Comparison of ENCODE assay signal across 1 cellular context in the genomic region with DNA sequence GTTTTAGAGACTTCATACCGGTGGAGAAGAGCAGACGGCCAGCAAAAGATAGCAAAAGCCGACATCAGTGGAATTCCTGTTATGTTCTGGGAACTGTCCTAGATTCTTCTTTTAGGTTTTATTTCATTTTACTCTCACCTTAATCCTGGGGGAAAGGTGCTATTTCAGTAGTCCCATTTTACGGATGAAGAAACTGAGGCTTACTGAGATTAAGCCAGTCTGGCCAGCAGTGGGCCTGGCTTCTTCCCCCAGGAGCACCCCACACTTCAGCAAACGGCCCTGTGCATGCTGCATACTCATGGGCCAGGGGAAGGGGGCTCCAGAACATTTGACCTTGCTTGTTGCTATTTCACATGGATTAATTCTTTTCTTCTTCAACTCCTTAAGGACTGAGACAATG.
TF ChIP-seq lines count a peak whose summit lies in the region.

No MANE protein-coding gene starts in this region.

TF ChIP-seq in K562, 482 proteins besides CTCF, POLR2A, EP300 and RAD21 (continued from another document):
- TF ChIP-seq, protein P1, sequence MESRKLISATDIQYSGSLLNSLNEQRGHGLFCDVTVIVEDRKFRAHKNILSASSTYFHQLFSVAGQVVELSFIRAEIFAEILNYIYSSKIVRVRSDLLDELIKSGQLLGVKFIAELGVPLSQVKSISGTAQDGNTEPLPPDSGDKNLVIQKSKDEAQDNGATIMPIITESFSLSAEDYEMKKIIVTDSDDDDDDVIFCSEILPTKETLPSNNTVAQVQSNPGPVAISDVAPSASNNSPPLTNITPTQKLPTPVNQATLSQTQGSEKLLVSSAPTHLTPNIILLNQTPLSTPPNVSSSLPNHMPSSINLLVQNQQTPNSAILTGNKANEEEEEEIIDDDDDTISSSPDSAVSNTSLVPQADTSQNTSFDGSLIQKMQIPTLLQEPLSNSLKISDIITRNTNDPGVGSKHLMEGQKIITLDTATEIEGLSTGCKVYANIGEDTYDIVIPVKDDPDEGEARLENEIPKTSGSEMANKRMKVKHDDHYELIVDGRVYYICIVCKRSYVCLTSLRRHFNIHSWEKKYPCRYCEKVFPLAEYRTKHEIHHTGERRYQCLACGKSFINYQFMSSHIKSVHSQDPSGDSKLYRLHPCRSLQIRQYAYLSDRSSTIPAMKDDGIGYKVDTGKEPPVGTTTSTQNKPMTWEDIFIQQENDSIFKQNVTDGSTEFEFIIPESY (CRISPR knock-in tag; IDR thresholded peaks at IDR 0.05): no peak
- TF ChIP-seq KDM4B (IDR thresholded peaks at IDR 0.05; ENCODE audit: borderline replicate concordance in 2 of 2, low read depth in 1 of 2): no peak
- 0 out of 2 replicates have a peak, but pooled peaks have one; percentile 34 for TF ChIP-seq BCOR (IDR thresholded peaks at IDR 0.05)
- TF ChIP-seq SMARCC2 (IDR thresholded peaks at IDR 0.05; ENCODE audit: low read depth): no peak
- TF ChIP-seq TRIM28 (IDR thresholded peaks at IDR 0.05): no peak
- peak in 1 of 2 experiments; percentile 18; a peak in 1 of 4 replicates for TF ChIP-seq RCOR1 (IDR thresholded peaks at IDR 0.05; ENCODE audit: borderline replicate concordance in 1 of 2, low read depth in 2 of 2, low read length in 2 of 2)
- no peak for TF ChIP-seq HNRNPH1 (optimal IDR thresholded peaks at IDR 0.05; ENCODE audit: low read depth, low read length)
- TF ChIP-seq DDX20 (tag; IDR thresholded peaks at IDR 0.05; ENCODE audit: low read depth): no peak
- TF ChIP-seq, protein P2, sequence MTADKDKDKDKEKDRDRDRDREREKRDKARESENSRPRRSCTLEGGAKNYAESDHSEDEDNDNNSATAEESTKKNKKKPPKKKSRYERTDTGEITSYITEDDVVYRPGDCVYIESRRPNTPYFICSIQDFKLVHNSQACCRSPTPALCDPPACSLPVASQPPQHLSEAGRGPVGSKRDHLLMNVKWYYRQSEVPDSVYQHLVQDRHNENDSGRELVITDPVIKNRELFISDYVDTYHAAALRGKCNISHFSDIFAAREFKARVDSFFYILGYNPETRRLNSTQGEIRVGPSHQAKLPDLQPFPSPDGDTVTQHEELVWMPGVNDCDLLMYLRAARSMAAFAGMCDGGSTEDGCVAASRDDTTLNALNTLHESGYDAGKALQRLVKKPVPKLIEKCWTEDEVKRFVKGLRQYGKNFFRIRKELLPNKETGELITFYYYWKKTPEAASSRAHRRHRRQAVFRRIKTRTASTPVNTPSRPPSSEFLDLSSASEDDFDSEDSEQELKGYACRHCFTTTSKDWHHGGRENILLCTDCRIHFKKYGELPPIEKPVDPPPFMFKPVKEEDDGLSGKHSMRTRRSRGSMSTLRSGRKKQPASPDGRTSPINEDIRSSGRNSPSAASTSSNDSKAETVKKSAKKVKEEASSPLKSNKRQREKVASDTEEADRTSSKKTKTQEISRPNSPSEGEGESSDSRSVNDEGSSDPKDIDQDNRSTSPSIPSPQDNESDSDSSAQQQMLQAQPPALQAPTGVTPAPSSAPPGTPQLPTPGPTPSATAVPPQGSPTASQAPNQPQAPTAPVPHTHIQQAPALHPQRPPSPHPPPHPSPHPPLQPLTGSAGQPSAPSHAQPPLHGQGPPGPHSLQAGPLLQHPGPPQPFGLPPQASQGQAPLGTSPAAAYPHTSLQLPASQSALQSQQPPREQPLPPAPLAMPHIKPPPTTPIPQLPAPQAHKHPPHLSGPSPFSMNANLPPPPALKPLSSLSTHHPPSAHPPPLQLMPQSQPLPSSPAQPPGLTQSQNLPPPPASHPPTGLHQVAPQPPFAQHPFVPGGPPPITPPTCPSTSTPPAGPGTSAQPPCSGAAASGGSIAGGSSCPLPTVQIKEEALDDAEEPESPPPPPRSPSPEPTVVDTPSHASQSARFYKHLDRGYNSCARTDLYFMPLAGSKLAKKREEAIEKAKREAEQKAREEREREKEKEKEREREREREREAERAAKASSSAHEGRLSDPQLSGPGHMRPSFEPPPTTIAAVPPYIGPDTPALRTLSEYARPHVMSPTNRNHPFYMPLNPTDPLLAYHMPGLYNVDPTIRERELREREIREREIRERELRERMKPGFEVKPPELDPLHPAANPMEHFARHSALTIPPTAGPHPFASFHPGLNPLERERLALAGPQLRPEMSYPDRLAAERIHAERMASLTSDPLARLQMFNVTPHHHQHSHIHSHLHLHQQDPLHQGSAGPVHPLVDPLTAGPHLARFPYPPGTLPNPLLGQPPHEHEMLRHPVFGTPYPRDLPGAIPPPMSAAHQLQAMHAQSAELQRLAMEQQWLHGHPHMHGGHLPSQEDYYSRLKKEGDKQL (CRISPR knock-in tag; IDR thresholded peaks at IDR 0.05; ENCODE audit: borderline replicate concordance): no peak
- peak; percentile 61 for TF ChIP-seq RBM25 (IDR thresholded peaks at IDR 0.05; ENCODE audit: low read depth, low read length, severe bottlenecking)
- no peak for TF ChIP-seq KDM2B (CRISPR knock-in tag; IDR thresholded peaks at IDR 0.05)
- TF ChIP-seq, protein P3, sequence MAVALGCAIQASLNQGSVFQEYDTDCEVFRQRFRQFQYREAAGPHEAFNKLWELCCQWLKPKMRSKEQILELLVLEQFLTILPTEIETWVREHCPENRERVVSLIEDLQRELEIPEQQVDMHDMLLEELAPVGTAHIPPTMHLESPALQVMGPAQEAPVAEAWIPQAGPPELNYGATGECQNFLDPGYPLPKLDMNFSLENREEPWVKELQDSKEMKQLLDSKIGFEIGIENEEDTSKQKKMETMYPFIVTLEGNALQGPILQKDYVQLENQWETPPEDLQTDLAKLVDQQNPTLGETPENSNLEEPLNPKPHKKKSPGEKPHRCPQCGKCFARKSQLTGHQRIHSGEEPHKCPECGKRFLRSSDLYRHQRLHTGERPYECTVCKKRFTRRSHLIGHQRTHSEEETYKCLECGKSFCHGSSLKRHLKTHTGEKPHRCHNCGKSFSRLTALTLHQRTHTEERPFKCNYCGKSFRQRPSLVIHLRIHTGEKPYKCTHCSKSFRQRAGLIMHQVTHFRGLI (CRISPR knock-in tag; IDR thresholded peaks at IDR 0.05): no peak
- TF ChIP-seq, protein P4, sequence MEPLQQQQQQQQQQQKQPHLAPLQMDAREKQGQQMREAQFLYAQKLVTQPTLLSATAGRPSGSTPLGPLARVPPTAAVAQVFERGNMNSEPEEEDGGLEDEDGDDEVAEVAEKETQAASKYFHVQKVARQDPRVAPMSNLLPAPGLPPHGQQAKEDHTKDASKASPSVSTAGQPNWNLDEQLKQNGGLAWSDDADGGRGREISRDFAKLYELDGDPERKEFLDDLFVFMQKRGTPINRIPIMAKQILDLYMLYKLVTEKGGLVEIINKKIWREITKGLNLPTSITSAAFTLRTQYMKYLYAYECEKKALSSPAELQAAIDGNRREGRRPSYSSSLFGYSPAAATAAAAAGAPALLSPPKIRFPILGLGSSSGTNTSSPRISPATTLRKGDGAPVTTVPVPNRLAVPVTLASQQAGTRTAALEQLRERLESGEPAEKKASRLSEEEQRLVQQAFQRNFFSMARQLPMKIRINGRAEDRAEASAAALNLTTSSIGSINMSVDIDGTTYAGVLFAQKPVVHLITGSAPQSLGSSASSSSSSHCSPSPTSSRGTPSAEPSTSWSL (CRISPR knock-in tag; IDR thresholded peaks at IDR 0.05; ENCODE audit: borderline replicate concordance): no peak
- TF ChIP-seq GTF2F1 (IDR thresholded peaks at IDR 0.05; ENCODE audit: low read depth, low read length): no peak
- no peak for TF ChIP-seq NFATC3 (IDR thresholded peaks at IDR 0.05)
- TF ChIP-seq EZH2 (IDR thresholded peaks at IDR 0.05; ENCODE audit: borderline replicate concordance, low read depth, low read length): no peak
- TF ChIP-seq, protein P5, sequence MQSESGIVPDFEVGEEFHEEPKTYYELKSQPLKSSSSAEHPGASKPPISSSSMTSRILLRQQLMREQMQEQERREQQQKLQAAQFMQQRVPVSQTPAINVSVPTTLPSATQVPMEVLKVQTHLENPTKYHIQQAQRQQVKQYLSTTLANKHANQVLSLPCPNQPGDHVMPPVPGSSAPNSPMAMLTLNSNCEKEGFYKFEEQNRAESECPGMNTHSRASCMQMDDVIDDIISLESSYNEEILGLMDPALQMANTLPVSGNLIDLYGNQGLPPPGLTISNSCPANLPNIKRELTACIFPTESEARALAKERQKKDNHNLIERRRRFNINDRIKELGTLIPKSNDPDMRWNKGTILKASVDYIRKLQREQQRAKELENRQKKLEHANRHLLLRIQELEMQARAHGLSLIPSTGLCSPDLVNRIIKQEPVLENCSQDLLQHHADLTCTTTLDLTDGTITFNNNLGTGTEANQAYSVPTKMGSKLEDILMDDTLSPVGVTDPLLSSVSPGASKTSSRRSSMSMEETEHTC (IDR thresholded peaks at IDR 0.05): no peak
- no peak for TF ChIP-seq PYGO2 (tag; IDR thresholded peaks at IDR 0.05)
- TF ChIP-seq ZNF311 (CRISPR knock-in tag; IDR thresholded peaks at IDR 0.05): no peak
- TF ChIP-seq C11orf30 (IDR thresholded peaks at IDR 0.05; ENCODE audit: low read depth): no peak
- TF ChIP-seq HIVEP1 (CRISPR knock-in tag; IDR thresholded peaks at IDR 0.05): no peak
- no peak for TF ChIP-seq PURB (CRISPR knock-in tag; IDR thresholded peaks at IDR 0.05; ENCODE audit: low read depth)
- no peak for TF ChIP-seq PHTF2 (CRISPR knock-in tag; IDR thresholded peaks at IDR 0.05)
- TF ChIP-seq NR1H2 (CRISPR knock-in tag; IDR thresholded peaks at IDR 0.05): no peak
- TF ChIP-seq, protein P6, sequence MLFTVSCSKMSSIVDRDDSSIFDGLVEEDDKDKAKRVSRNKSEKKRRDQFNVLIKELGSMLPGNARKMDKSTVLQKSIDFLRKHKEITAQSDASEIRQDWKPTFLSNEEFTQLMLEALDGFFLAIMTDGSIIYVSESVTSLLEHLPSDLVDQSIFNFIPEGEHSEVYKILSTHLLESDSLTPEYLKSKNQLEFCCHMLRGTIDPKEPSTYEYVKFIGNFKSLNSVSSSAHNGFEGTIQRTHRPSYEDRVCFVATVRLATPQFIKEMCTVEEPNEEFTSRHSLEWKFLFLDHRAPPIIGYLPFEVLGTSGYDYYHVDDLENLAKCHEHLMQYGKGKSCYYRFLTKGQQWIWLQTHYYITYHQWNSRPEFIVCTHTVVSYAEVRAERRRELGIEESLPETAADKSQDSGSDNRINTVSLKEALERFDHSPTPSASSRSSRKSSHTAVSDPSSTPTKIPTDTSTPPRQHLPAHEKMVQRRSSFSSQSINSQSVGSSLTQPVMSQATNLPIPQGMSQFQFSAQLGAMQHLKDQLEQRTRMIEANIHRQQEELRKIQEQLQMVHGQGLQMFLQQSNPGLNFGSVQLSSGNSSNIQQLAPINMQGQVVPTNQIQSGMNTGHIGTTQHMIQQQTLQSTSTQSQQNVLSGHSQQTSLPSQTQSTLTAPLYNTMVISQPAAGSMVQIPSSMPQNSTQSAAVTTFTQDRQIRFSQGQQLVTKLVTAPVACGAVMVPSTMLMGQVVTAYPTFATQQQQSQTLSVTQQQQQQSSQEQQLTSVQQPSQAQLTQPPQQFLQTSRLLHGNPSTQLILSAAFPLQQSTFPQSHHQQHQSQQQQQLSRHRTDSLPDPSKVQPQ (CRISPR knock-in tag; IDR thresholded peaks at IDR 0.05; ENCODE audit: borderline replicate concordance): no peak
- no peak for TF ChIP-seq ZFP1 (CRISPR knock-in tag; IDR thresholded peaks at IDR 0.05)
- TF ChIP-seq, protein P7, sequence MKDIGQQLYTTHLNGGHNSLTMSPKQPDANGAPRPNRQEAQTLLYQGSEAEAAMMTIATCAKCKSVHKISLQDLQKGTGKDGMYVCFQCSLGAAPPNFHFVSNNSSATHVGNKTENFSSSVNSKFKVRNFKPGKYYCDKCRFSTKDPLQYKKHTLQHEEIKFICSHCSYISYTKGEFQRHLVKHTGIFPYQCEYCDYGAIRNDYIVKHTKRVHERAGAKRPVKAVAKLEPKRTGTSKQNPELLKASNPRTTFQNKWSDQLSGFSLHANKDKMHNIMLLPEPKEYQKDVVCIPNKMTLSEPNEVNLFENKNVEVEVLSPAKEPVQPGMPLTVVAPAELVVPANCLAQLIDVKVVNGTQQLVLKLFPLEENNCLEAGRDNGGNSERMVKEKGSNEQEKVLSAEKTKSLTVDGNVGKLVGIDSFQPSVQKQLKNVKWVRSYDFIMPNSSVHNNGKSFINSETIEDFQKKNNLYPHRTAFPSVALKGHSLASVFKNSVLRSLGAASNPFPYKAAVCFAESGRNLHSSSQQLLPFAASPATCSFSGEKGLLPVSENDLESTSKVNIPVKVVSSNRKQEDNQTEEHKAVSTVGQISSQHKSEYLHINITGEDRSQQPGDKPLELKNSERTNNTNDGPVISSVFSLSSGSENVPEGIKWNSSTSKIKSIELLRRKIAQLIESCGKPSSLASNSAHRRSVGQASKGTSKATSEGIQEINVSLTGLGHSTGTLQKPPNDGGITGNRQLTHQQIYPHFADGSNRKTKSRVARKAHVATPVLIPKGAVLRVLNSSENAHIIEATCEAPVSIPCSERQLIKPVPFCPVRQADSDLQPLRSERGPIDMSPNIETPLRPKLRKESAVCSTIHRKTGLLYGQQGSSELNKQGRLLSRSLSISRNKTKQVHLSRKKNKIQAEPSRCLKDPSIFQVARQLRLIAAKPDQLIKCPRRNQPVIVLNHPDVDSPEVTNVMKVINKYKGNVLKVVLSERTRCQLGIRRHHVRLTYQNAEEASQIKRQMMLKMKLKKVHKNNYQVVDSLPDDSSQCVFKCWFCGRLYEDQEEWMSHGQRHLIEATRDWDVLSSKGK (CRISPR knock-in tag; IDR thresholded peaks at IDR 0.05): no peak
- TF ChIP-seq ZNF586 (CRISPR knock-in tag; conservative IDR thresholded peaks at IDR 0.05): no peak
- TF ChIP-seq DMBX1 (CRISPR knock-in tag; IDR thresholded peaks at IDR 0.05; ENCODE audit: borderline replicate concordance): no peak
- TF ChIP-seq ZNF324 (CRISPR knock-in tag; IDR thresholded peaks at IDR 0.05): no peak
- TF ChIP-seq SREBF1 (IDR thresholded peaks at IDR 0.05; ENCODE audit: borderline replicate concordance, low read depth, low read length): no peak
- no peak for TF ChIP-seq BRD4 (IDR thresholded peaks at IDR 0.05)
